In the genomic region with DNA sequence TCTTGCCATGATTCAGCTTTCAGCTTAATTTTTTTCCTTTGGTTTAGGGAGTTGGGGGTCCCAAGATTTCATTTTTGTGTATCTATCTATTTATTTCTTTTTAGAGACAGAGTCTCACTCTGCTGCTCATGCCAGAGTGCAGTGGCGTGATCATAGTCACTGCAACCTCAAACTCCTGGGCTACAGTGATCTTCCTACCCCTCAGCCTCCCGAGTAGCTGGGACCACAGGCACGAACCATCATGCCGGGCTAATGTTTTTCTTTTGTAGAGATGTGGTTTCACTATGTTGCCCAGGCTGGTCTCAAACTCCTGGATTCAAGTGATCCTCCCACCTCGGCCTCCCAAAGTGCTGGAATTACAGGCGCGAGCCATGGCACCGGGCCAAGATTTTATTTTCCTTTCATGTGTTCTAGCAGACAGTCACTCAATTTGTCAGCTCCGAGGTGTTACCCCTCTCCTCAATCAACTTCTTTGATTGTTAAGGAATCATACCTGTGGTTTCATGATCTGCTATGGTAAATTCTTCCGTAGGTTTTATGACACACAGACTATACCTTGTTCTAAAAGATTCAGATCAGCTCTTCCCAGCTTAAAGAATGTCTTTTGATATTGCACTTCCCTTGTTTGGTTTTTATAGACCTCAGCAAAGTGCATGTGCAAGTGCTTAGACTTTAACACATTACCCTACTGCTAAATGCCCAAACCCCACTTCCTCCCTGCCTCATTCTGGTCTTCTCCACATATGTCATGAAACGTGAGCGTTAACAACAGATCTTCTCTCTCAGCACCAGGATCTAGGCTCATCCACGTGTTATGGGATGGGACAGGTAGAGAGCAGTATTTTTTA, we compare ENCODE assay signal across 1 cellular context.
A peak's percentile ranks its signal among the peaks of the same experiment; 100 is the strongest.
TF ChIP-seq lines count a peak whose summit lies in the region.

No MANE protein-coding gene starts in this region.

TF ChIP-seq in K562, 482 proteins besides CTCF, POLR2A, EP300 and RAD21:
- TF ChIP-seq TRIM28 (IDR thresholded peaks at IDR 0.05): no peak
- TF ChIP-seq, protein P1, sequence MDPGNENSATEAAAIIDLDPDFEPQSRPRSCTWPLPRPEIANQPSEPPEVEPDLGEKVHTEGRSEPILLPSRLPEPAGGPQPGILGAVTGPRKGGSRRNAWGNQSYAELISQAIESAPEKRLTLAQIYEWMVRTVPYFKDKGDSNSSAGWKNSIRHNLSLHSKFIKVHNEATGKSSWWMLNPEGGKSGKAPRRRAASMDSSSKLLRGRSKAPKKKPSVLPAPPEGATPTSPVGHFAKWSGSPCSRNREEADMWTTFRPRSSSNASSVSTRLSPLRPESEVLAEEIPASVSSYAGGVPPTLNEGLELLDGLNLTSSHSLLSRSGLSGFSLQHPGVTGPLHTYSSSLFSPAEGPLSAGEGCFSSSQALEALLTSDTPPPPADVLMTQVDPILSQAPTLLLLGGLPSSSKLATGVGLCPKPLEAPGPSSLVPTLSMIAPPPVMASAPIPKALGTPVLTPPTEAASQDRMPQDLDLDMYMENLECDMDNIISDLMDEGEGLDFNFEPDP (CRISPR knock-in tag; IDR thresholded peaks at IDR 0.05): no peak
- TF ChIP-seq, protein P2, sequence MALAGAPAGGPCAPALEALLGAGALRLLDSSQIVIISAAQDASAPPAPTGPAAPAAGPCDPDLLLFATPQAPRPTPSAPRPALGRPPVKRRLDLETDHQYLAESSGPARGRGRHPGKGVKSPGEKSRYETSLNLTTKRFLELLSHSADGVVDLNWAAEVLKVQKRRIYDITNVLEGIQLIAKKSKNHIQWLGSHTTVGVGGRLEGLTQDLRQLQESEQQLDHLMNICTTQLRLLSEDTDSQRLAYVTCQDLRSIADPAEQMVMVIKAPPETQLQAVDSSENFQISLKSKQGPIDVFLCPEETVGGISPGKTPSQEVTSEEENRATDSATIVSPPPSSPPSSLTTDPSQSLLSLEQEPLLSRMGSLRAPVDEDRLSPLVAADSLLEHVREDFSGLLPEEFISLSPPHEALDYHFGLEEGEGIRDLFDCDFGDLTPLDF (CRISPR knock-in tag; IDR thresholded peaks at IDR 0.05): no peak
- TF ChIP-seq NFIC (IDR thresholded peaks at IDR 0.05): peak; percentile 80
- no peak for TF ChIP-seq ZFP1 (CRISPR knock-in tag; IDR thresholded peaks at IDR 0.05)
- TF ChIP-seq, protein P3, sequence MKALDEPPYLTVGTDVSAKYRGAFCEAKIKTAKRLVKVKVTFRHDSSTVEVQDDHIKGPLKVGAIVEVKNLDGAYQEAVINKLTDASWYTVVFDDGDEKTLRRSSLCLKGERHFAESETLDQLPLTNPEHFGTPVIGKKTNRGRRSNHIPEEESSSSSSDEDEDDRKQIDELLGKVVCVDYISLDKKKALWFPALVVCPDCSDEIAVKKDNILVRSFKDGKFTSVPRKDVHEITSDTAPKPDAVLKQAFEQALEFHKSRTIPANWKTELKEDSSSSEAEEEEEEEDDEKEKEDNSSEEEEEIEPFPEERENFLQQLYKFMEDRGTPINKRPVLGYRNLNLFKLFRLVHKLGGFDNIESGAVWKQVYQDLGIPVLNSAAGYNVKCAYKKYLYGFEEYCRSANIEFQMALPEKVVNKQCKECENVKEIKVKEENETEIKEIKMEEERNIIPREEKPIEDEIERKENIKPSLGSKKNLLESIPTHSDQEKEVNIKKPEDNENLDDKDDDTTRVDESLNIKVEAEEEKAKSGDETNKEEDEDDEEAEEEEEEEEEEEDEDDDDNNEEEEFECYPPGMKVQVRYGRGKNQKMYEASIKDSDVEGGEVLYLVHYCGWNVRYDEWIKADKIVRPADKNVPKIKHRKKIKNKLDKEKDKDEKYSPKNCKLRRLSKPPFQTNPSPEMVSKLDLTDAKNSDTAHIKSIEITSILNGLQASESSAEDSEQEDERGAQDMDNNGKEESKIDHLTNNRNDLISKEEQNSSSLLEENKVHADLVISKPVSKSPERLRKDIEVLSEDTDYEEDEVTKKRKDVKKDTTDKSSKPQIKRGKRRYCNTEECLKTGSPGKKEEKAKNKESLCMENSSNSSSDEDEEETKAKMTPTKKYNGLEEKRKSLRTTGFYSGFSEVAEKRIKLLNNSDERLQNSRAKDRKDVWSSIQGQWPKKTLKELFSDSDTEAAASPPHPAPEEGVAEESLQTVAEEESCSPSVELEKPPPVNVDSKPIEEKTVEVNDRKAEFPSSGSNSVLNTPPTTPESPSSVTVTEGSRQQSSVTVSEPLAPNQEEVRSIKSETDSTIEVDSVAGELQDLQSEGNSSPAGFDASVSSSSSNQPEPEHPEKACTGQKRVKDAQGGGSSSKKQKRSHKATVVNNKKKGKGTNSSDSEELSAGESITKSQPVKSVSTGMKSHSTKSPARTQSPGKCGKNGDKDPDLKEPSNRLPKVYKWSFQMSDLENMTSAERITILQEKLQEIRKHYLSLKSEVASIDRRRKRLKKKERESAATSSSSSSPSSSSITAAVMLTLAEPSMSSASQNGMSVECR (CRISPR knock-in tag; IDR thresholded peaks at IDR 0.05): no peak
- TF ChIP-seq, protein P4, sequence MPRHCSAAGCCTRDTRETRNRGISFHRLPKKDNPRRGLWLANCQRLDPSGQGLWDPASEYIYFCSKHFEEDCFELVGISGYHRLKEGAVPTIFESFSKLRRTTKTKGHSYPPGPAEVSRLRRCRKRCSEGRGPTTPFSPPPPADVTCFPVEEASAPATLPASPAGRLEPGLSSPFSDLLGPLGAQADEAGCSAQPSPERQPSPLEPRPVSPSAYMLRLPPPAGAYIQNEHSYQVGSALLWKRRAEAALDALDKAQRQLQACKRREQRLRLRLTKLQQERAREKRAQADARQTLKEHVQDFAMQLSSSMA (CRISPR knock-in tag; IDR thresholded peaks at IDR 0.05): no peak
- TF ChIP-seq, protein P5, sequence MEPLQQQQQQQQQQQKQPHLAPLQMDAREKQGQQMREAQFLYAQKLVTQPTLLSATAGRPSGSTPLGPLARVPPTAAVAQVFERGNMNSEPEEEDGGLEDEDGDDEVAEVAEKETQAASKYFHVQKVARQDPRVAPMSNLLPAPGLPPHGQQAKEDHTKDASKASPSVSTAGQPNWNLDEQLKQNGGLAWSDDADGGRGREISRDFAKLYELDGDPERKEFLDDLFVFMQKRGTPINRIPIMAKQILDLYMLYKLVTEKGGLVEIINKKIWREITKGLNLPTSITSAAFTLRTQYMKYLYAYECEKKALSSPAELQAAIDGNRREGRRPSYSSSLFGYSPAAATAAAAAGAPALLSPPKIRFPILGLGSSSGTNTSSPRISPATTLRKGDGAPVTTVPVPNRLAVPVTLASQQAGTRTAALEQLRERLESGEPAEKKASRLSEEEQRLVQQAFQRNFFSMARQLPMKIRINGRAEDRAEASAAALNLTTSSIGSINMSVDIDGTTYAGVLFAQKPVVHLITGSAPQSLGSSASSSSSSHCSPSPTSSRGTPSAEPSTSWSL (CRISPR knock-in tag; IDR thresholded peaks at IDR 0.05; ENCODE audit: borderline replicate concordance): no peak
- TF ChIP-seq NR2F6 (CRISPR knock-in tag; IDR thresholded peaks at IDR 0.05): no peak
- TF ChIP-seq, protein P6, sequence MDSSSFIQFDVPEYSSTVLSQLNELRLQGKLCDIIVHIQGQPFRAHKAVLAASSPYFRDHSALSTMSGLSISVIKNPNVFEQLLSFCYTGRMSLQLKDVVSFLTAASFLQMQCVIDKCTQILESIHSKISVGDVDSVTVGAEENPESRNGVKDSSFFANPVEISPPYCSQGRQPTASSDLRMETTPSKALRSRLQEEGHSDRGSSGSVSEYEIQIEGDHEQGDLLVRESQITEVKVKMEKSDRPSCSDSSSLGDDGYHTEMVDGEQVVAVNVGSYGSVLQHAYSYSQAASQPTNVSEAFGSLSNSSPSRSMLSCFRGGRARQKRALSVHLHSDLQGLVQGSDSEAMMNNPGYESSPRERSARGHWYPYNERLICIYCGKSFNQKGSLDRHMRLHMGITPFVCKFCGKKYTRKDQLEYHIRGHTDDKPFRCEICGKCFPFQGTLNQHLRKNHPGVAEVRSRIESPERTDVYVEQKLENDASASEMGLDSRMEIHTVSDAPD (CRISPR knock-in tag; IDR thresholded peaks at IDR 0.05): no peak
- TF ChIP-seq NFIX (CRISPR knock-in tag; IDR thresholded peaks at IDR 0.05; ENCODE audit: low read depth): peak; percentile 40; the same call in 1 of the 2 replicates
- no peak for TF ChIP-seq ZNF354B (CRISPR knock-in tag; IDR thresholded peaks at IDR 0.05)
- TF ChIP-seq ZBTB1 (CRISPR knock-in tag; IDR thresholded peaks at IDR 0.05; ENCODE audit: borderline replicate concordance, low read depth): no peak
